28 cellular contexts compared by ENCODE assay signal in genomic region chr12:30514666-30515065, GRCh38.
"Had no signal": no experiment of that assay in that cellular context is flagged by ENCODE, and none has a peak within 500 bp of the region (broad histone marks: within the 10 kb centered on the region; RNA-seq: fewer than 3 reads in every experiment).

No MANE protein-coding gene starts in this region.

- H3K36me3 ChIP-seq: brain microvascular endothelial cell, cardiac muscle cell, colonic mucosa, esophagus muscularis mucosa, WERI-Rb-1 had no signal

- DNase-seq: activated B cell treated with CpG ODN at 0.5 μM for 24 hours; activated CD4-positive, alpha-beta memory T cell treated with anti-CD3 and anti-CD28 coated beads for 36 hours; activated CD4-positive, alpha-beta T cell treated with anti-CD3 and anti-CD28 coated beads for 48 hours; activated CD4-positive, alpha-beta T cell treated with anti-CD3 and anti-CD28 coated beads, Interleukin-2, amount 50 U/mL, for 1 hour; activated CD8-positive, alpha-beta memory T cell treated with anti-CD3 and anti-CD28 coated beads, Interleukin-2, amount 10 ng/mL, durations not matched to agents 7 days and 5 days; activated CD8-positive, alpha-beta memory T cell treated with anti-CD3 and anti-CD28 coated beads, Interleukin-2, amount 50 U/mL, for 4 hours; activated CD8-positive, alpha-beta T cell treated with anti-CD3 and anti-CD28 coated beads, Interleukin-2, amount 10 ng/mL, durations not matched to agents 7 days and 5 days; activated gamma-delta T cell; activated naive CD4-positive, alpha-beta T cell; activated naive CD4-positive, alpha-beta T cell treated with anti-CD3 and anti-CD28 coated beads, Interleukin-2, amount 50 U/mL, for 16 hours; activated T-cell treated with anti-CD3 and anti-CD28 coated beads, Interleukin-2, amount 50 U/mL, for 24 hours; activated T-cell treated with anti-CD3 and anti-CD28 coated beads, Interleukin-2, amount 50 U/mL, for 72 hours; amniotic stem cell; brain microvascular endothelial cell; central memory CD4-positive, alpha-beta T cell; cerebellar nuclear complex; colonic mucosa; effector memory CD4-positive, alpha-beta T cell; endodermal cell; erythroblast; T-helper 1 cell; T-helper 17 cell; T1000; WERI-Rb-1 had no signal

- H3K4me3 ChIP-seq: cardiac muscle cell, colonic mucosa, esophagus muscularis mucosa had no signal

- H3K4me1 ChIP-seq: colonic mucosa had no signal

- FAIRE-seq: astrocyte, frontal cortex had no signal

- H3K9me3 ChIP-seq: colonic mucosa, esophagus muscularis mucosa had no signal

- H3K27me3 ChIP-seq: brain microvascular endothelial cell, cardiac muscle cell, colonic mucosa, esophagus muscularis mucosa had no signal

- H3K27ac ChIP-seq: brain microvascular endothelial cell, cardiac muscle cell, colonic mucosa, esophagus muscularis mucosa, WERI-Rb-1 had no signal
